Comparison of ENCODE assay signal across 2 cellular contexts in the genomic region with DNA sequence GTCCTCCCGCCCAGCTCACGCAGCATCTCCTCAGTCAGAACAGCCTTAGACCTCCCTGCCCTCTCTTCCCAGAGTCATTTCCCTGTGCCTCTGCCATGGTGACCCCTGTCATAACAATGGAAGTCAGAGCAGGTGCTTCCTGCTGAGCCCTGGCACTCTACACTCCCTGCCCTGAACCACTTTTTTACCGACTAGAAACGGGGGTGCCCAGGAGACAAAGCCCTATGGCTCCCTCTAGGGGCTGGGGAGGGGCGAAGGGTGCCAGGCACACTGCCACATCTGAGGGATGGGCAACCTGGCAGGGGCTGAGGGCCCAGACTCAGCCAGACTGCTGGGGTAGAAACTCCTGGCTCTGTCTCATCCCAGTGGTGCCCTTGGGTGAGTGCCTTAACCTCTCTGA.
A peak's percentile ranks its signal among the peaks of the same experiment; 100 is the strongest.
TF ChIP-seq lines count a peak whose summit lies in the region.

No MANE protein-coding gene starts in this region.

TF ChIP-seq in HEK293, 187 proteins besides CTCF, POLR2A, EP300 and RAD21:
- no peak for TF ChIP-seq ZFHX2 (tag by site-specific recombination; conservative IDR thresholded peaks at IDR 0.05)
- TF ChIP-seq HIC1 (tag by site-specific recombination; IDR thresholded peaks at IDR 0.05): peak; percentile 58; the same call in 1 of the 2 replicates
- TF ChIP-seq ZBTB48 (tag by site-specific recombination; IDR thresholded peaks at IDR 0.05): peak; percentile 88
- 0 out of 2 replicates have a peak, but pooled peaks have one; percentile 25 for TF ChIP-seq SP7 (tag by site-specific recombination; IDR thresholded peaks at IDR 0.05)
- TF ChIP-seq ZNF654 (tag by site-specific recombination; IDR thresholded peaks at IDR 0.05; ENCODE audit: low read depth): peak; percentile 71
- TF ChIP-seq ZBTB8A (tag by site-specific recombination; IDR thresholded peaks at IDR 0.05): no peak
- TF ChIP-seq, protein P1, sequence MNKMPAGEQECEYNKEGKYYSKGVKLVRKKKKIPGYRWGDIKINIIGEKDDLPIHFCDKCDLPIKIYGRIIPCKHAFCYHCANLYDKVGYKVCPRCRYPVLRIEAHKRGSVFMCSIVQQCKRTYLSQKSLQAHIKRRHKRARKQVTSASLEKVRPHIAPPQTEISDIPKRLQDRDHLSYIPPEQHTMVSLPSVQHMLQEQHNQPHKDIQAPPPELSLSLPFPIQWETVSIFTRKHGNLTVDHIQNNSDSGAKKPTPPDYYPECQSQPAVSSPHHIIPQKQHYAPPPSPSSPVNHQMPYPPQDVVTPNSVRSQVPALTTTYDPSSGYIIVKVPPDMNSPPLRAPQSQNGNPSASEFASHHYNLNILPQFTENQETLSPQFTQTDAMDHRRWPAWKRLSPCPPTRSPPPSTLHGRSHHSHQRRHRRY (tag by site-specific recombination; IDR thresholded peaks at IDR 0.05): no peak
- TF ChIP-seq ZNF660 (tag by site-specific recombination; IDR thresholded peaks at IDR 0.05): 0 out of 2 replicates have a peak, but pooled peaks have one; percentile 9
- TF ChIP-seq ZNF239 (tag by site-specific recombination; IDR thresholded peaks at IDR 0.05): 0 out of 2 replicates have a peak, but pooled peaks have one; percentile 11
- 0 out of 2 replicates have a peak, but pooled peaks have one; percentile 23 for TF ChIP-seq ZXDB (tag by site-specific recombination; IDR thresholded peaks at IDR 0.05)

TF ChIP-seq in HepG2, 621 proteins besides CTCF, POLR2A, EP300 and RAD21:
- TF ChIP-seq HNRNPL (IDR thresholded peaks at IDR 0.05; ENCODE audit: low read depth, low read length): peak; percentile 91
- TF ChIP-seq STAG1 (CRISPR knock-in tag; IDR thresholded peaks at IDR 0.05): peak; percentile 24
- TF ChIP-seq XRCC5 (optimal IDR thresholded peaks at IDR 0.05; ENCODE audit: low read length): peak; percentile 54
- no peak for TF ChIP-seq TFDP2 (CRISPR knock-in tag; IDR thresholded peaks at IDR 0.05)
TF ChIP-seq in HepG2: peak in this region for 3.
